In genomic region chr6:21780601-21781000, GRCh38 we compare ENCODE assay signal across 22 cellular contexts.
"Had no signal": no experiment of that assay in that cellular context is flagged by ENCODE, and none has a peak within 500 bp of the region (broad histone marks: within the 10 kb centered on the region; RNA-seq: fewer than 3 reads in every experiment).

No MANE protein-coding gene starts in this region.

- H3K4me3 Mint-ChIP-seq: immature natural killer cell; memory B cell; naive thymus-derived CD8-positive, alpha-beta T cell; stimulated activated naive CD8-positive, alpha-beta T cell treated with anti-CD3 and anti-CD28 coated beads, Interleukin-15, amount 100 ng/mL, for 72 hours had no signal

- H3K9me3 Mint-ChIP-seq: naive thymus-derived CD8-positive, alpha-beta T cell; stimulated activated naive CD8-positive, alpha-beta T cell treated with anti-CD3 and anti-CD28 coated beads, Interleukin-15, amount 100 ng/mL, for 72 hours had no signal

- H3K9me3 ChIP-seq: adrenal gland, body of pancreas, esophagus squamous epithelium, heart right ventricle, right lobe of liver, upper lobe of left lung had no signal

- H3K27me3 Mint-ChIP-seq: memory B cell had no signal

- DNase-seq: activated CD4-positive, alpha-beta T cell treated with anti-CD3 and anti-CD28 coated beads for 1 hour; activated CD4-positive, alpha-beta T cell treated with anti-CD3 and anti-CD28 coated beads, Interleukin-2, amount 50 U/mL, for 4 hours; activated gamma-delta T cell treated with Interleukin-2 at 50 U/mL for 16 hours; adrenal gland; body of pancreas; central memory CD4-positive, alpha-beta T cell; effector CD4-positive, alpha-beta T cell; esophagus squamous epithelium; heart right ventricle; immature natural killer cell; naive thymus-derived CD8-positive, alpha-beta T cell; right lobe of liver; small intestine; stimulated activated CD4-positive, alpha-beta T cell treated with anti-CD3 and anti-CD28 coated beads, Interleukin-4, amount 100 ng/mL, for 1 hour; stimulated activated naive CD8-positive, alpha-beta T cell treated with anti-CD3 and anti-CD28 coated beads, Interleukin-15, amount 100 ng/mL, for 72 hours; T-helper 2 cell; upper lobe of left lung had no signal

- H3K27ac Mint-ChIP-seq: activated naive CD4-positive, alpha-beta T cell treated with anti-CD3 and anti-CD28 coated beads, Interleukin-2, amount 50 U/mL, for 72 hours; immature natural killer cell; memory B cell; naive thymus-derived CD8-positive, alpha-beta T cell had no signal

- H3K4me3 ChIP-seq: adrenal gland, body of pancreas, coronary artery, esophagus squamous epithelium, heart right ventricle, right lobe of liver, upper lobe of left lung had no signal

- H3K36me3 ChIP-seq: adrenal gland, esophagus squamous epithelium, heart right ventricle, right lobe of liver, upper lobe of left lung had no signal

- ATAC-seq: activated naive CD4-positive, alpha-beta T cell treated with anti-CD3 and anti-CD28 coated beads, Interleukin-2, amount 50 U/mL, for 72 hours; body of pancreas; heart right ventricle; naive thymus-derived CD8-positive, alpha-beta T cell; right lobe of liver; stimulated activated naive CD8-positive, alpha-beta T cell treated with anti-CD3 and anti-CD28 coated beads, Interleukin-15, amount 100 ng/mL, for 72 hours had no signal

- H3K9ac ChIP-seq: parathyroid adenoma had no signal

- H3K4me1 Mint-ChIP-seq: immature natural killer cell, memory B cell had no signal

- H3K4me1 ChIP-seq: adrenal gland, body of pancreas, esophagus squamous epithelium, heart right ventricle, parathyroid adenoma, right lobe of liver, upper lobe of left lung had no signal

- H3K27ac ChIP-seq: adrenal gland, body of pancreas, coronary artery, esophagus squamous epithelium, heart right ventricle, parathyroid adenoma, right lobe of liver, upper lobe of left lung, VCaP had no signal

- H3K27me3 ChIP-seq: adrenal gland, body of pancreas, esophagus squamous epithelium, heart right ventricle, right lobe of liver, upper lobe of left lung had no signal

- H3K36me3 Mint-ChIP-seq: activated naive CD4-positive, alpha-beta T cell treated with anti-CD3 and anti-CD28 coated beads, Interleukin-2, amount 50 U/mL, for 72 hours; immature natural killer cell; memory B cell; naive thymus-derived CD8-positive, alpha-beta T cell had no signal
